Comparison of ENCODE assay signal across 35 cellular contexts in the genomic region with DNA sequence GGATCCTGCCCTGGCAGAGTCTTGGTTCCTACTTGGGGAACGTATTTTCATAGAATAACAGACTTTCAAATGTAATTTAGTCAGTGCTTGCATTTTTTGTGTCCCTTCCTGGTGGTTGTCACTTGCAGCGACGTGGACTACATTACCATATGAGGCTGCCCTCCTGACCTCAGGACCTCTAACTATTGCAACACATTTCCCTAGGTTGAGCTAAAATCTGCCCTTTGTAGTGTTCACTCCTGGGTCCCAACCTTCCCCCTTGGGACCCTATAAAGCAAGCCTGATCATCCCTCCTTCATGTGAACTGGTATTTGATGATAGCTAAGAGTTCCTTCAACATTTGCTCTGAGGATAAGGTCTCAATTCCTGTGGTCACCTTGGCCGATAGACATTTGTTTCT.
"Had no signal": no experiment of that assay in that cellular context is flagged by ENCODE, and none has a peak within 500 bp of the region (broad histone marks: within the 10 kb centered on the region; RNA-seq: fewer than 3 reads in every experiment).

No MANE protein-coding gene starts in this region.

- DNase-seq: activated CD4-positive, alpha-beta memory T cell treated with anti-CD3 and anti-CD28 coated beads, Interleukin-2, amount 10 ng/mL, durations not matched to agents 7 days and 5 days; activated CD4-positive, alpha-beta T cell treated with anti-CD3 and anti-CD28 coated beads for 1 hour; activated CD4-positive, alpha-beta T cell treated with anti-CD3 and anti-CD28 coated beads for 36 hours; activated CD4-positive, alpha-beta T cell treated with anti-CD3 and anti-CD28 coated beads for 48 hours; activated CD4-positive, alpha-beta T cell treated with anti-CD3 and anti-CD28 coated beads, Interleukin-2, amount 10 ng/mL, durations not matched to agents 7 days and 5 days; activated CD4-positive, alpha-beta T cell treated with anti-CD3 and anti-CD28 coated beads, Interleukin-2, amount 50 U/mL, for 48 hours; activated CD4-positive, CD25-positive, alpha-beta regulatory T cell; activated CD8-positive, alpha-beta memory T cell treated with anti-CD3 and anti-CD28 coated beads, Interleukin-2, amount 50 U/mL, for 4 hours; activated effector memory CD4-positive, alpha-beta T cell treated with anti-CD3 and anti-CD28 coated beads, Interleukin-2, amount 50 U/mL, for 16 hours; activated gamma-delta T cell treated with Interleukin-2 at 50 U/mL for 16 hours; activated naive CD4-positive, alpha-beta T cell; activated naive CD4-positive, alpha-beta T cell treated with anti-CD3 and anti-CD28 coated beads for 36 hours; activated naive CD4-positive, alpha-beta T cell treated with anti-CD3 and anti-CD28 coated beads, Interleukin-2, amount 50 U/mL, for 16 hours; activated naive CD8-positive, alpha-beta T cell treated with anti-CD3 and anti-CD28 coated beads for 36 hours; activated T-cell treated with anti-CD3 and anti-CD28 coated beads for 4 hours; activated T-cell treated with anti-CD3 and anti-CD28 coated beads, Interleukin-2, amount 50 U/mL, for 1 hour; activated T-cell treated with anti-CD3 and anti-CD28 coated beads, Interleukin-2, amount 50 U/mL, for 4 hours; activated T-cell treated with anti-CD3 and anti-CD28 coated beads, Interleukin-2, amount 50 U/mL, for 72 hours; adrenal gland; amniotic stem cell; aorta; body of pancreas; brain microvascular endothelial cell; central memory CD4-positive, alpha-beta T cell; T-helper 2 cell; T-helper 9 cell; WERI-Rb-1 had no signal

- H3K4me3 ChIP-seq: adrenal gland, body of pancreas, breast epithelium had no signal

- H3K4me3 Mint-ChIP-seq: activated CD4-positive, alpha-beta memory T cell treated with anti-CD3 and anti-CD28 coated beads, Interleukin-2, amount 10 ng/mL, durations not matched to agents 7 days and 5 days; activated CD4-positive, alpha-beta T cell treated with anti-CD3 and anti-CD28 coated beads for 36 hours; activated CD4-positive, alpha-beta T cell treated with anti-CD3 and anti-CD28 coated beads, Interleukin-2, amount 10 ng/mL, durations not matched to agents 7 days and 5 days; activated naive CD4-positive, alpha-beta T cell treated with anti-CD3 and anti-CD28 coated beads for 36 hours; activated naive CD8-positive, alpha-beta T cell treated with anti-CD3 and anti-CD28 coated beads for 36 hours; activated T-cell treated with anti-CD3 and anti-CD28 coated beads, Interleukin-2, amount 50 U/mL, for 4 hours; activated T-cell treated with anti-CD3 and anti-CD28 coated beads, Interleukin-2, amount 50 U/mL, for 72 hours; activated T-helper 1 cell treated with anti-CD3 and anti-CD28 coated beads, Interleukin-12 subunit alpha, Interleukin-12 subunit beta, Interleukin-2, Interleukin-4 antibody, amounts not matched to agents 30 ng/mL and 10 ng/mL and 1 ng/mL, durations not matched to agents 14 hours and 24 hours and 36 hours; activated T-helper 17 cell treated with anti-CD3 and anti-CD28 coated beads, Interleukin-2, amount 50 U/mL, for 72 hours; T-helper 2 cell treated with Interferon-gamma antibody and Interleukin-4, amounts not matched to agents 5 μg/mL and 100 μg/mL, for 36 hours; WTC11 had no signal

- H3K36me3 ChIP-seq: adrenal gland, brain microvascular endothelial cell, breast epithelium, WERI-Rb-1 had no signal

- FAIRE-seq: astrocyte had no signal

- H3K27me3 ChIP-seq: adrenal gland, body of pancreas, brain microvascular endothelial cell had no signal

- ATAC-seq: activated CD4-positive, alpha-beta T cell treated with anti-CD3 and anti-CD28 coated beads for 36 hours; activated CD4-positive, CD25-positive, alpha-beta regulatory T cell treated with anti-CD3 and anti-CD28 coated beads, Interleukin-2, amount 50 U/mL, for 24 hours; activated naive CD4-positive, alpha-beta T cell treated with anti-CD3 and anti-CD28 coated beads, Interleukin-2, amount 50 U/mL, for 72 hours; activated T-cell treated with anti-CD3 and anti-CD28 coated beads, Interleukin-2, amount 50 U/mL, for 4 hours; activated T-cell treated with anti-CD3 and anti-CD28 coated beads, Interleukin-2, amount 50 U/mL, for 72 hours; activated T-helper 17 cell treated with anti-CD3 and anti-CD28 coated beads, Interleukin-2, amount 50 U/mL, for 72 hours; body of pancreas; WTC11 had no signal

- H3K27ac Mint-ChIP-seq: activated CD4-positive, alpha-beta memory T cell treated with anti-CD3 and anti-CD28 coated beads, Interleukin-2, amount 10 ng/mL, durations not matched to agents 7 days and 5 days; activated CD4-positive, alpha-beta T cell treated with anti-CD3 and anti-CD28 coated beads for 36 hours; activated CD4-positive, alpha-beta T cell treated with anti-CD3 and anti-CD28 coated beads, Interleukin-2, amount 10 ng/mL, durations not matched to agents 7 days and 5 days; activated naive CD4-positive, alpha-beta T cell treated with anti-CD3 and anti-CD28 coated beads for 36 hours; activated naive CD4-positive, alpha-beta T cell treated with anti-CD3 and anti-CD28 coated beads, Interleukin-2, amount 50 U/mL, for 72 hours; activated naive CD8-positive, alpha-beta T cell treated with anti-CD3 and anti-CD28 coated beads for 36 hours; activated T-cell treated with anti-CD3 and anti-CD28 coated beads, Interleukin-2, amount 50 U/mL, for 72 hours; activated T-helper 1 cell treated with anti-CD3 and anti-CD28 coated beads, Interleukin-12 subunit alpha, Interleukin-12 subunit beta, Interleukin-2, Interleukin-4 antibody, amounts not matched to agents 30 ng/mL and 10 ng/mL and 1 ng/mL, durations not matched to agents 14 hours and 24 hours and 36 hours; activated T-helper 17 cell treated with anti-CD3 and anti-CD28 coated beads, Interleukin-2, amount 50 U/mL, for 72 hours; T-helper 2 cell treated with Interferon-gamma antibody and Interleukin-4, amounts not matched to agents 5 μg/mL and 100 μg/mL, for 36 hours; WTC11 had no signal

- H3K9me3 ChIP-seq: adrenal gland, body of pancreas, breast epithelium had no signal

- H3K36me3 Mint-ChIP-seq: activated naive CD4-positive, alpha-beta T cell treated with anti-CD3 and anti-CD28 coated beads, Interleukin-2, amount 50 U/mL, for 72 hours; activated naive CD8-positive, alpha-beta T cell treated with anti-CD3 and anti-CD28 coated beads for 36 hours; WTC11 had no signal

- H3K4me1 ChIP-seq: adrenal gland, breast epithelium had no signal

- H3K27me3 Mint-ChIP-seq: activated CD4-positive, alpha-beta T cell treated with anti-CD3 and anti-CD28 coated beads for 36 hours; activated naive CD8-positive, alpha-beta T cell treated with anti-CD3 and anti-CD28 coated beads for 36 hours; activated T-helper 17 cell treated with anti-CD3 and anti-CD28 coated beads, Interleukin-2, amount 50 U/mL, for 72 hours had no signal

- H3K27ac ChIP-seq: adrenal gland, body of pancreas, brain microvascular endothelial cell, breast epithelium, WERI-Rb-1 had no signal
